1 cellular context compared by ENCODE assay signal in the genomic region with DNA sequence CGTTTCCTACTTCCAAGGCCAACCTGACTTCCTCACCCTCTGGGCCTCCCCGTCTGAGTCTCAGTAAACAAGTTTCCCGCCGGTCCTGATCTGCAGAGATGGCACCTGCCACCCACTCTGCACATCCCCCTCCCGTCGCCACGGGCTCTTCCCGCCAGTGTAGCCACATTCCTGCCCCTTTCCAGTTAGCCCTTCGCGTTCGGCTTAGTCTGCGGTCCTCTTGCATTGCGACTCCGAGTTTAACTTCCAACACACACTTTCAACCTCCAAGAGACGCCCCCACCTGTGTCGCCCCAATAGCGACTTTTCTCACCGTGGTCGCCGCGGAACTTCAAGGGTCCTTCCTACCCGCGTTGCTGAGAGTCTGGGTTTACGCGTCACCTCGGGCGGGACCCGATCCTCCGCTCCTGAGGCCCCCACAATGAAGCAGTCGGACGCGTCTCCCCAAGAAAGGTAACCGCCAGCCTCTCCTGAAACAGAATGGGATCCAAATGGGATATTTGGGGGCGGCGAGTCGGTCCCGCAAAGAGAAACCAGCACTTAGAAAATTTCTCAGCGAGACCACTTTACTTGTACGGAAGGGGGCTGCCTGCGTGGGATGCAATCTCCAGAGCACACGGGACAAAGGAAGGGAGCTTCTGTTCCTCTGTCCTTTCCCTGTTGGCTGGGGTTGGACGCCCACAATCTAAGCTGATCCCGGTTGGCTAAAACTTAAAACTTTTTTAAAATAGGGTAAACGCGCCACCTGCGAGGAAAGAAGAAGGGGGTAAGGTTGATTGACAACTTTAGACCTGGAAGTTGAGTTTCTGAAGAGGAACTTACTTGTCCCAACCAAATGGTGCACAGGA.
TF ChIP-seq lines count a peak whose summit lies in the region.

No MANE protein-coding gene starts in this region.

TF ChIP-seq in HepG2, 621 proteins besides CTCF, POLR2A, EP300 and RAD21 (continued from another document and continues in another):
- TF ChIP-seq, protein P1, sequence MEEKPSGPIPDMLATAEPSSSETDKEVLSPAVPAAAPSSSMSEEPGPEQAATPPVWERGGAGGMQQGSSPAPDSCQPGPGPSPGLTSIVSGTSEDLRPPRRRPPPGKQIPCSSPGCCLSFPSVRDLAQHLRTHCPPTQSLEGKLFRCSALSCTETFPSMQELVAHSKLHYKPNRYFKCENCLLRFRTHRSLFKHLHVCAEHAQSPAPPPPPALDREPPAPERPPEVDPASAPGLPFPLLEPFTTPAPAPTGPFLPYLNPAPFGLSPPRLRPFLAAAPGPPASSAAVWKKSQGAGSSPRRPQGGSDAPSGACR (CRISPR knock-in tag; IDR thresholded peaks at IDR 0.05): no peak
- TF ChIP-seq, protein P2, sequence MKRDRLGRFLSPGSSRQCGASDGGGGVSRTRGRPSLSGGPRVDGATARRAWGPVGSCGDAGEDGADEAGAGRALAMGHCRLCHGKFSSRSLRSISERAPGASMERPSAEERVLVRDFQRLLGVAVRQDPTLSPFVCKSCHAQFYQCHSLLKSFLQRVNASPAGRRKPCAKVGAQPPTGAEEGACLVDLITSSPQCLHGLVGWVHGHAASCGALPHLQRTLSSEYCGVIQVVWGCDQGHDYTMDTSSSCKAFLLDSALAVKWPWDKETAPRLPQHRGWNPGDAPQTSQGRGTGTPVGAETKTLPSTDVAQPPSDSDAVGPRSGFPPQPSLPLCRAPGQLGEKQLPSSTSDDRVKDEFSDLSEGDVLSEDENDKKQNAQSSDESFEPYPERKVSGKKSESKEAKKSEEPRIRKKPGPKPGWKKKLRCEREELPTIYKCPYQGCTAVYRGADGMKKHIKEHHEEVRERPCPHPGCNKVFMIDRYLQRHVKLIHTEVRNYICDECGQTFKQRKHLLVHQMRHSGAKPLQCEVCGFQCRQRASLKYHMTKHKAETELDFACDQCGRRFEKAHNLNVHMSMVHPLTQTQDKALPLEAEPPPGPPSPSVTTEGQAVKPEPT (CRISPR knock-in tag; IDR thresholded peaks at IDR 0.05; ENCODE audit: low read depth): peak; percentile 48; the same call in 1 of the 2 replicates
- TF ChIP-seq, protein P3, sequence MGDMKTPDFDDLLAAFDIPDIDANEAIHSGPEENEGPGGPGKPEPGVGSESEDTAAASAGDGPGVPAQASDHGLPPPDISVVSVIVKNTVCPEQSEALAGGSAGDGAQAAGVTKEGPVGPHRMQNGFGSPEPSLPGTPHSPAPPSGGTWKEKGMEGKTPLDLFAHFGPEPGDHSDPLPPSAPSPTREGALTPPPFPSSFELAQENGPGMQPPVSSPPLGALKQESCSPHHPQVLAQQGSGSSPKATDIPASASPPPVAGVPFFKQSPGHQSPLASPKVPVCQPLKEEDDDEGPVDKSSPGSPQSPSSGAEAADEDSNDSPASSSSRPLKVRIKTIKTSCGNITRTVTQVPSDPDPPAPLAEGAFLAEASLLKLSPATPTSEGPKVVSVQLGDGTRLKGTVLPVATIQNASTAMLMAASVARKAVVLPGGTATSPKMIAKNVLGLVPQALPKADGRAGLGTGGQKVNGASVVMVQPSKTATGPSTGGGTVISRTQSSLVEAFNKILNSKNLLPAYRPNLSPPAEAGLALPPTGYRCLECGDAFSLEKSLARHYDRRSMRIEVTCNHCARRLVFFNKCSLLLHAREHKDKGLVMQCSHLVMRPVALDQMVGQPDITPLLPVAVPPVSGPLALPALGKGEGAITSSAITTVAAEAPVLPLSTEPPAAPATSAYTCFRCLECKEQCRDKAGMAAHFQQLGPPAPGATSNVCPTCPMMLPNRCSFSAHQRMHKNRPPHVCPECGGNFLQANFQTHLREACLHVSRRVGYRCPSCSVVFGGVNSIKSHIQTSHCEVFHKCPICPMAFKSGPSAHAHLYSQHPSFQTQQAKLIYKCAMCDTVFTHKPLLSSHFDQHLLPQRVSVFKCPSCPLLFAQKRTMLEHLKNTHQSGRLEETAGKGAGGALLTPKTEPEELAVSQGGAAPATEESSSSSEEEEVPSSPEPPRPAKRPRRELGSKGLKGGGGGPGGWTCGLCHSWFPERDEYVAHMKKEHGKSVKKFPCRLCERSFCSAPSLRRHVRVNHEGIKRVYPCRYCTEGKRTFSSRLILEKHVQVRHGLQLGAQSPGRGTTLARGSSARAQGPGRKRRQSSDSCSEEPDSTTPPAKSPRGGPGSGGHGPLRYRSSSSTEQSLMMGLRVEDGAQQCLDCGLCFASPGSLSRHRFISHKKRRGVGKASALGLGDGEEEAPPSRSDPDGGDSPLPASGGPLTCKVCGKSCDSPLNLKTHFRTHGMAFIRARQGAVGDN (CRISPR knock-in tag; IDR thresholded peaks at IDR 0.05): peak; percentile 93
- TF ChIP-seq ZNF605 (CRISPR knock-in tag; IDR thresholded peaks at IDR 0.05): peak; percentile 41; the same call in 1 of the 2 replicates
- TF ChIP-seq ZFP37 (CRISPR knock-in tag; IDR thresholded peaks at IDR 0.05; ENCODE audit: borderline replicate concordance): peak; percentile 12; the same call in 1 of the 2 replicates
- peak; percentile 35; the same call in 1 of the 2 replicates for TF ChIP-seq HOXA3 (CRISPR knock-in tag; IDR thresholded peaks at IDR 0.05)
- peak; percentile 81 for TF ChIP-seq IKZF4 (CRISPR knock-in tag; IDR thresholded peaks at IDR 0.05; ENCODE audit: borderline replicate concordance, low read depth, not compliant biosample characterization)
- peak; percentile 79 for TF ChIP-seq FOXC1 (CRISPR knock-in tag; IDR thresholded peaks at IDR 0.05; ENCODE audit: borderline replicate concordance)
- peak; percentile 74 for TF ChIP-seq SALL1 (CRISPR knock-in tag; IDR thresholded peaks at IDR 0.05)
- peak; percentile 72 for TF ChIP-seq HDAC2 (CRISPR knock-in tag; IDR thresholded peaks at IDR 0.05)
- 0 out of 2 replicates have a peak, but pooled peaks have one; percentile 19 for TF ChIP-seq ZIK1 (CRISPR knock-in tag; IDR thresholded peaks at IDR 0.05; ENCODE audit: borderline replicate concordance, low read depth)
- TF ChIP-seq ZNF891 (CRISPR knock-in tag; IDR thresholded peaks at IDR 0.05): peak; percentile 77; the same call in 1 of the 2 replicates
- no peak for TF ChIP-seq KLF15 (CRISPR knock-in tag; IDR thresholded peaks at IDR 0.05; ENCODE audit: borderline replicate concordance)
- TF ChIP-seq, protein P4, sequence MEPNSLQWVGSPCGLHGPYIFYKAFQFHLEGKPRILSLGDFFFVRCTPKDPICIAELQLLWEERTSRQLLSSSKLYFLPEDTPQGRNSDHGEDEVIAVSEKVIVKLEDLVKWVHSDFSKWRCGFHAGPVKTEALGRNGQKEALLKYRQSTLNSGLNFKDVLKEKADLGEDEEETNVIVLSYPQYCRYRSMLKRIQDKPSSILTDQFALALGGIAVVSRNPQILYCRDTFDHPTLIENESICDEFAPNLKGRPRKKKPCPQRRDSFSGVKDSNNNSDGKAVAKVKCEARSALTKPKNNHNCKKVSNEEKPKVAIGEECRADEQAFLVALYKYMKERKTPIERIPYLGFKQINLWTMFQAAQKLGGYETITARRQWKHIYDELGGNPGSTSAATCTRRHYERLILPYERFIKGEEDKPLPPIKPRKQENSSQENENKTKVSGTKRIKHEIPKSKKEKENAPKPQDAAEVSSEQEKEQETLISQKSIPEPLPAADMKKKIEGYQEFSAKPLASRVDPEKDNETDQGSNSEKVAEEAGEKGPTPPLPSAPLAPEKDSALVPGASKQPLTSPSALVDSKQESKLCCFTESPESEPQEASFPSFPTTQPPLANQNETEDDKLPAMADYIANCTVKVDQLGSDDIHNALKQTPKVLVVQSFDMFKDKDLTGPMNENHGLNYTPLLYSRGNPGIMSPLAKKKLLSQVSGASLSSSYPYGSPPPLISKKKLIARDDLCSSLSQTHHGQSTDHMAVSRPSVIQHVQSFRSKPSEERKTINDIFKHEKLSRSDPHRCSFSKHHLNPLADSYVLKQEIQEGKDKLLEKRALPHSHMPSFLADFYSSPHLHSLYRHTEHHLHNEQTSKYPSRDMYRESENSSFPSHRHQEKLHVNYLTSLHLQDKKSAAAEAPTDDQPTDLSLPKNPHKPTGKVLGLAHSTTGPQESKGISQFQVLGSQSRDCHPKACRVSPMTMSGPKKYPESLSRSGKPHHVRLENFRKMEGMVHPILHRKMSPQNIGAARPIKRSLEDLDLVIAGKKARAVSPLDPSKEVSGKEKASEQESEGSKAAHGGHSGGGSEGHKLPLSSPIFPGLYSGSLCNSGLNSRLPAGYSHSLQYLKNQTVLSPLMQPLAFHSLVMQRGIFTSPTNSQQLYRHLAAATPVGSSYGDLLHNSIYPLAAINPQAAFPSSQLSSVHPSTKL (CRISPR knock-in tag; IDR thresholded peaks at IDR 0.05): no peak; the same call in 1 of the 2 replicates
- peak; percentile 61 for TF ChIP-seq SKI (IDR thresholded peaks at IDR 0.05; ENCODE audit: partially characterized antibody)
- no peak for TF ChIP-seq MAFK (conservative IDR thresholded peaks at IDR 0.05 in 1 of 2, IDR thresholded peaks at IDR 0.05 in 1 of 2; ENCODE audit: low read length in 2 of 2)
- peak; percentile 76 for TF ChIP-seq PATZ1 (CRISPR knock-in tag; IDR thresholded peaks at IDR 0.05)
- no peak for TF ChIP-seq SMAD3 (CRISPR knock-in tag; IDR thresholded peaks at IDR 0.05)
- no peak for TF ChIP-seq MED13 (CRISPR knock-in tag; IDR thresholded peaks at IDR 0.05)
- 0 out of 2 replicates have a peak, but pooled peaks have one; percentile 45 for TF ChIP-seq ZNF274 (CRISPR knock-in tag; IDR thresholded peaks at IDR 0.05)
- TF ChIP-seq MAFG (CRISPR knock-in tag; IDR thresholded peaks at IDR 0.05): no peak
- peak; percentile 93 for TF ChIP-seq ZSCAN25 (CRISPR knock-in tag; IDR thresholded peaks at IDR 0.05)
- TF ChIP-seq, protein P5, sequence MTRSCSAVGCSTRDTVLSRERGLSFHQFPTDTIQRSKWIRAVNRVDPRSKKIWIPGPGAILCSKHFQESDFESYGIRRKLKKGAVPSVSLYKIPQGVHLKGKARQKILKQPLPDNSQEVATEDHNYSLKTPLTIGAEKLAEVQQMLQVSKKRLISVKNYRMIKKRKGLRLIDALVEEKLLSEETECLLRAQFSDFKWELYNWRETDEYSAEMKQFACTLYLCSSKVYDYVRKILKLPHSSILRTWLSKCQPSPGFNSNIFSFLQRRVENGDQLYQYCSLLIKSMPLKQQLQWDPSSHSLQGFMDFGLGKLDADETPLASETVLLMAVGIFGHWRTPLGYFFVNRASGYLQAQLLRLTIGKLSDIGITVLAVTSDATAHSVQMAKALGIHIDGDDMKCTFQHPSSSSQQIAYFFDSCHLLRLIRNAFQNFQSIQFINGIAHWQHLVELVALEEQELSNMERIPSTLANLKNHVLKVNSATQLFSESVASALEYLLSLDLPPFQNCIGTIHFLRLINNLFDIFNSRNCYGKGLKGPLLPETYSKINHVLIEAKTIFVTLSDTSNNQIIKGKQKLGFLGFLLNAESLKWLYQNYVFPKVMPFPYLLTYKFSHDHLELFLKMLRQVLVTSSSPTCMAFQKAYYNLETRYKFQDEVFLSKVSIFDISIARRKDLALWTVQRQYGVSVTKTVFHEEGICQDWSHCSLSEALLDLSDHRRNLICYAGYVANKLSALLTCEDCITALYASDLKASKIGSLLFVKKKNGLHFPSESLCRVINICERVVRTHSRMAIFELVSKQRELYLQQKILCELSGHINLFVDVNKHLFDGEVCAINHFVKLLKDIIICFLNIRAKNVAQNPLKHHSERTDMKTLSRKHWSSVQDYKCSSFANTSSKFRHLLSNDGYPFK (CRISPR knock-in tag; IDR thresholded peaks at IDR 0.05; ENCODE audit: borderline replicate concordance): 0 out of 2 replicates have a peak, but pooled peaks have one; percentile 19
- 0 out of 2 replicates have a peak, but pooled peaks have one; percentile 32 for TF ChIP-seq DR1 (CRISPR knock-in tag; IDR thresholded peaks at IDR 0.05)
- TF ChIP-seq TBX3 (IDR thresholded peaks at IDR 0.05; ENCODE audit: borderline replicate concordance): no peak
- no peak for TF ChIP-seq ZNF749 (CRISPR knock-in tag; IDR thresholded peaks at IDR 0.05; ENCODE audit: borderline replicate concordance)
- TF ChIP-seq ZBTB10 (CRISPR knock-in tag; IDR thresholded peaks at IDR 0.05; ENCODE audit: borderline replicate concordance): 0 out of 2 replicates have a peak, but pooled peaks have one; percentile 52
- TF ChIP-seq BCL6 (CRISPR knock-in tag; IDR thresholded peaks at IDR 0.05): peak; percentile 48
- peak; percentile 52; the same call in 1 of the 2 replicates for TF ChIP-seq ZSCAN21 (CRISPR knock-in tag; IDR thresholded peaks at IDR 0.05; ENCODE audit: borderline replicate concordance)
- TF ChIP-seq FLYWCH1 (CRISPR knock-in tag; IDR thresholded peaks at IDR 0.05): peak; percentile 49; the same call in 1 of the 2 replicates
